Comparison of ENCODE assay signal across 1 cellular context in genomic region chr4:152494020-152494419, GRCh38.
TF ChIP-seq lines count a peak whose summit lies in the region.

No MANE protein-coding gene starts in this region.

TF ChIP-seq in H1, 55 proteins besides CTCF, POLR2A, EP300 and RAD21 (continued from another document):
- TF ChIP-seq ZNF274 (IDR thresholded peaks at IDR 0.05; ENCODE audit: borderline replicate concordance, extremely low read depth, low read length) (no peak), SP2 (IDR thresholded peaks at IDR 0.05; ENCODE audit: low read length) (no peak), USF2 (IDR thresholded peaks at IDR 0.05; ENCODE audit: low read length) (no peak), EZH2 (IDR thresholded peaks at IDR 0.05; ENCODE audit: low read depth, low read length, severe bottlenecking) (no peak), RNF2 (IDR thresholded peaks at IDR 0.05; ENCODE audit: borderline replicate concordance, low read depth, low read length, missing control alignments, poor library complexity, severe bottlenecking) (no peak), SP4 (IDR thresholded peaks at IDR 0.05; ENCODE audit: low read length) (no peak), RFX5 (IDR thresholded peaks at IDR 0.05; ENCODE audit: borderline replicate concordance, low read depth, low read length) (no peak), SIX5 (IDR thresholded peaks at IDR 0.05; ENCODE audit: low read depth, low read length) (no peak), KDM4A (IDR thresholded peaks at IDR 0.05; ENCODE audit: low read depth, low read length, severe bottlenecking) (no peak), KDM1A (IDR thresholded peaks at IDR 0.05; ENCODE audit: borderline replicate concordance, low read length) (no peak), CBX5 (IDR thresholded peaks at IDR 0.05; ENCODE audit: low read depth, low read length) (no peak), KDM5A (IDR thresholded peaks at IDR 0.05; ENCODE audit: low read length) (no peak), FOSL1 (IDR thresholded peaks at IDR 0.05; ENCODE audit: insufficient read depth, low read depth, low read length) (no peak), YY1 (IDR thresholded peaks at IDR 0.05; ENCODE audit: low read depth, low read length) (no peak)
TF ChIP-seq in H1: peak in this region for 0.
